8 cellular contexts compared by ENCODE assay signal in genomic region chr11:117819096-117820040, GRCh38. TPM values are rescaled to one million over a fixed set of nuclear protein-coding genes. Genes with fewer than 3 reads are reported as not detected.
A peak's percentile ranks its signal among the peaks of the same experiment; 100 is the strongest.
DNase-seq lines count a peak whose midpoint lies in the region; ATAC-seq and TF ChIP-seq lines count a peak whose summit lies in the region.

No MANE protein-coding gene starts in this region.

- H3K36me3 Mint-ChIP-seq in chondrocyte (ENCODE audit: low read depth) = no peaks in the 10 kb centered on the region

- no peaks in the 10 kb centered on the region for H3K79me2 ChIP-seq in OCI-LY1 (ENCODE audit: insufficient read depth, low read length)

- no peak overlapping the region for H3K27ac ChIP-seq in OCI-LY1 (ENCODE audit: low read depth, low read length, poor library complexity, severe bottlenecking)

- no peaks in the 10 kb centered on the region for H3K27me3 Mint-ChIP-seq in chondrocyte (ENCODE audit: low read depth)

- H3K36me3 ChIP-seq in OCI-LY1 (ENCODE audit: insufficient read depth, low read length) = no peaks in the 10 kb centered on the region

- no peaks in the 10 kb centered on the region for H3K9me3 ChIP-seq in OCI-LY1 (ENCODE audit: low read length)

- no peak overlapping the region for H3K27ac Mint-ChIP-seq in chondrocyte (ENCODE audit: unreplicated experiment)

- no peak overlapping the region for H3K4me3 ChIP-seq in OCI-LY1 (ENCODE audit: low read depth, low read length, poor library complexity, severe bottlenecking)

- TF ChIP-seq CTCF in OCI-LY1 (IDR thresholded peaks at IDR 0.05; ENCODE audit: low read length) (peak; percentile 42), chondrocyte (IDR thresholded peaks at IDR 0.05) (peak; percentile 79)

- no peak overlapping the region for H2AFZ ChIP-seq in OCI-LY1 (ENCODE audit: low read length)

- no peaks in the 10 kb centered on the region for H4K20me1 ChIP-seq in OCI-LY1 (ENCODE audit: insufficient read depth, low read length)

- no peak overlapping the region for H3K4me3 Mint-ChIP-seq in chondrocyte (ENCODE audit: unreplicated experiment)

- H3K9me2 ChIP-seq in OCI-LY1 (ENCODE audit: low read depth, low read length) = no peaks in the 10 kb centered on the region

- H3F3A ChIP-seq in OCI-LY1 (ENCODE audit: insufficient read depth, low read length) = no peaks in the 10 kb centered on the region

- no peaks in the 10 kb centered on the region for H3K9me3 Mint-ChIP-seq in chondrocyte (ENCODE audit: low read depth)

- ATAC-seq in HG02588 (IDR thresholded peaks at IDR 0.05; ENCODE audit: unreplicated experiment) (no peak), HG02623 (IDR thresholded peaks at IDR 0.05; ENCODE audit: unreplicated experiment) (no peak), GM21360 (IDR thresholded peaks at IDR 0.05; ENCODE audit: unreplicated experiment) (no peak)

- no peak overlapping the region for H3K4me2 ChIP-seq in OCI-LY1 (ENCODE audit: low read length)

- no peaks in the 10 kb centered on the region for H3K27me3 ChIP-seq in OCI-LY1 (ENCODE audit: insufficient read depth, low read length)

- DNase-seq in DMS114 treated with DMSO at 0.1 percent for 48 hours (lab: John Stamatoyannopoulos, UW; ENCODE audit: unreplicated experiment) (peak; percentile 44), HPDE6-E6E7 (ENCODE audit: extremely low spot score) (peak; percentile 40), chondrocyte (ENCODE audit: low spot score) (peak; percentile 76), medulla oblongata (ENCODE audit: extremely low spot score) (peak; percentile 66)

- H3K4me1 ChIP-seq in OCI-LY1 (ENCODE audit: insufficient read depth, low read length, severe bottlenecking) = peaks cover 10% of the 10 kb centered on the region

- peaks cover 14% of the 10 kb centered on the region for H3K4me1 Mint-ChIP-seq in chondrocyte (ENCODE audit: low read depth)

- H3K9ac ChIP-seq in OCI-LY1 (ENCODE audit: low read length) = no peak overlapping the region

RNA-seq across cellular contexts. Expression of gene FXYD2, which starts 5.2 kb away (rescaled TPM):
- not detected in 3 replicates for total RNA-seq in chondrocyte

RNA-seq across cellular contexts. Expression of gene DSCAML1, which starts 22.4 kb away (rescaled TPM):
- not detected in 3 replicates for total RNA-seq in chondrocyte

RNA-seq across cellular contexts. Expression of gene FXYD6, which starts 57.1 kb away (rescaled TPM):
- total RNA-seq in chondrocyte = 0.53 to 3.0 TPM (median 2.8 TPM) in 3 replicates
